In the genomic region with DNA sequence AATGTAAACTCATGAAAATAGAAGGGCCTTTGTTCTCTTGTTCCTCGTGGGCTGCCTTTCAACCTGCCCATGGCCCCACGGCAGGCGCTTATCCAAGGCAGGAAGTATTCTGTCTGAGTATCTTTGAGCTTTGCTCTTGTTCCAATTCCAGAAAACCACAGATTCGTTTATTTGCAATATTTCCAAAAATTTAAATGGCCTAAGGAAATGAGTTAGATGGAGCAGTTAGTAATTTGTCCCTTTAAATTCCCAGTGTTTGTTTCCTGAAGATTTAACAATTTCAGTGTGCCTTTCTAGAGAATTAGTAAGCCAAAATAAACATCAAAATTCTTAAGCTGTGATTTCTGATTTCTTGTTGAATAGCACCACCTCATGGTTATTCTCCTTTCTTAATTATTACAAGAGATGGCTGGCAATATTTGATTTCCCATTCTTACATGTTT, we compare ENCODE assay signal across 8 cellular contexts.
DNase-seq lines count a peak whose midpoint lies in the region; ATAC-seq and TF ChIP-seq lines count a peak whose summit lies in the region.

No MANE protein-coding gene starts in this region.

- H2AFZ ChIP-seq in PC-9: no peak overlapping the region; the same call in 1 of the 2 replicates
- H2AFZ ChIP-seq in osteoblast (ENCODE audit: low read length): peak overlapping the region; percentile 83

- CTCF ChIA-PET in A673 (lab: Charles Lee): interaction anchor here (0.6 to 1.2 kb wide), 2 partner anchors 88 to 855 kb away, joined by 14 to 16 read pairs; no protein-coding TSS in a partner anchor
- CTCF ChIA-PET in PC-9 (lab: Charles Lee): interaction anchor here (1.1 kb wide), 1 partner anchor 88 kb away, joined by 3 read pairs; no protein-coding TSS in a partner anchor

- H3K4me2 ChIP-seq in PC-9 (no peak overlapping the region), osteoblast (ENCODE audit: insufficient read depth, low read length) (peak overlapping the region; percentile 78)

- intact Hi-C loops in A673 (cut with micrococcal nuclease; ENCODE audit: unreplicated experiment) (loop anchor here (10.0 kb wide), 1 partner anchor 284 kb away; no protein-coding TSS in a partner anchor), PC-9 (cut with micrococcal nuclease; ENCODE audit: unreplicated experiment) (loop anchor here (2.0 kb wide), 1 partner anchor 88 kb away; no protein-coding TSS in a partner anchor)

- BruUV-seq in A673 (replicated peaks; lab: Mats Ljungman, UMichigan): no TSS peak
- no TSS peak for BruUV-seq in PC-9 (replicated peaks; lab: Mats Ljungman, UMichigan)

- H3K9me3 ChIP-seq in A673 (ENCODE audit: low read depth, low read length, poor library complexity, severe bottlenecking) (no peaks in the 10 kb centered on the region), PC-9 (ENCODE audit: insufficient read depth, low read depth) (no peaks in the 10 kb centered on the region), osteoblast (ENCODE audit: low read depth, low read length) (no peaks in the 10 kb centered on the region)

- no peak overlapping the region for H3K4me3 ChIP-seq in A673 (ENCODE audit: low read depth, low read length, poor library complexity, severe bottlenecking)
- no peak overlapping the region for H3K4me3 ChIP-seq in PC-9
- peak overlapping the region; percentile 52 for H3K4me3 ChIP-seq in osteoblast (ENCODE audit: insufficient read depth, low read length)

- H3K27me3 ChIP-seq in A673 (replicated peaks; ENCODE audit: insufficient read depth, low read depth, low read length, poor library complexity) (no peaks in the 10 kb centered on the region), PC-9 (ENCODE audit: insufficient read depth, low read depth) (no peaks in the 10 kb centered on the region), osteoblast (ENCODE audit: insufficient read depth, low read length) (no peaks in the 10 kb centered on the region)

- peak; percentile 59 for TF ChIP-seq CTCF in A673 (conservative IDR thresholded peaks at IDR 0.05; ENCODE audit: low read depth, low read length)
- TF ChIP-seq CTCF in GM13977 (IDR thresholded peaks at IDR 0.05; ENCODE audit: extremely low read depth, insufficient read depth, missing control alignments): peak; percentile 37
- peak; percentile 71 for TF ChIP-seq CTCF in PC-9 (conservative IDR thresholded peaks at IDR 0.05)
- TF ChIP-seq CTCF in osteoblast (IDR thresholded peaks at IDR 0.05; ENCODE audit: extremely low read depth, low read depth, low read length): peak; percentile 48

- POLR2A ChIA-PET in A673 (lab: Charles Lee; ENCODE audit: low non-redundant PET) (no interaction called here), PC-9 (lab: Charles Lee; ENCODE audit: unreplicated experiment) (no interaction called here)

- no peak for ATAC-seq in GM21737 (IDR thresholded peaks at IDR 0.05; ENCODE audit: unreplicated experiment)
- no peak for ATAC-seq in GM18867 (IDR thresholded peaks at IDR 0.05; ENCODE audit: unreplicated experiment)

- no peaks in the 10 kb centered on the region for H3K4me1 ChIP-seq in A673 (ENCODE audit: insufficient read depth, low read length, poor library complexity, severe bottlenecking)
- H3K4me1 ChIP-seq in PC-9 (replicated peaks; ENCODE audit: insufficient read depth): no peaks in the 10 kb centered on the region
- H3K4me1 ChIP-seq in osteoblast (ENCODE audit: insufficient read depth, low read length): peaks cover 4% of the 10 kb centered on the region

- H3K9me2 ChIP-seq in PC-9 (ENCODE audit: insufficient read depth): no peaks in the 10 kb centered on the region

- no peak overlapping the region for H3K27ac ChIP-seq in A673 (ENCODE audit: low read depth, low read length, poor library complexity, severe bottlenecking)
- no peak overlapping the region for H3K27ac ChIP-seq in PC-9
- no peak overlapping the region for H3K27ac ChIP-seq in osteoblast (ENCODE audit: low read depth, low read length)

- peak; percentile 70 for DNase-seq in A673 (ENCODE audit: low spot score)
- DNase-seq in GM13977 (ENCODE audit: low spot score): no peak
- no peak for DNase-seq in PC-9
- DNase-seq in erythroblast (lab: John Stamatoyannopoulos, UW): peak; percentile 1 to 24
- DNase-seq in osteoblast (ENCODE audit: insufficient read length, low spot score, missing footprints): peak; percentile 22
- DNase-seq in mucosa of gallbladder (ENCODE audit: low spot score): no peak

- H3K36me3 ChIP-seq in A673 (ENCODE audit: insufficient read depth, low read length, poor library complexity, severe bottlenecking): no peaks in the 10 kb centered on the region
- no peaks in the 10 kb centered on the region for H3K36me3 ChIP-seq in PC-9 (ENCODE audit: low read depth)
- H3K36me3 ChIP-seq in osteoblast (ENCODE audit: insufficient read depth, low read length): no peaks in the 10 kb centered on the region

- no peaks in the 10 kb centered on the region for H4K20me1 ChIP-seq in PC-9 (ENCODE audit: insufficient read depth)
- no peaks in the 10 kb centered on the region for H4K20me1 ChIP-seq in osteoblast (ENCODE audit: insufficient read depth, low read length)

- H3K79me2 ChIP-seq in PC-9 (ENCODE audit: low read depth): no peaks in the 10 kb centered on the region
- no peaks in the 10 kb centered on the region for H3K79me2 ChIP-seq in osteoblast (ENCODE audit: insufficient read depth, low read length)

- TF ChIP-seq POLR2A in erythroblast (IDR thresholded peaks at IDR 0.05; ENCODE audit: low read length): no peak

- in situ Hi-C loops in GM13977 (cut with MboI; ENCODE audit: low pct_unique_long_range_greater_than_20kb, low sequenced_read_pairs, unreplicated experiment): no loop called here

- no peaks in the 10 kb centered on the region for H3F3A ChIP-seq in PC-9 (ENCODE audit: insufficient read depth, low read depth)

Comparison
In these comparisons a context has a peak if more than half of its experiments do, and no peak if none do; other contexts are left out.
1. DNase-seq: peak in A673 (single experiment), erythroblast (2 of 2) and osteoblast (single experiment); none in GM13977 (single experiment), PC-9 (0 of 2) and mucosa of gallbladder (single experiment).
2. Peak in every context shown above with its lines, with median percentiles within 50 percentile points of each other: CTCF ChIP-seq.